Comparison of ENCODE assay signal across 9 cellular contexts in the genomic region with DNA sequence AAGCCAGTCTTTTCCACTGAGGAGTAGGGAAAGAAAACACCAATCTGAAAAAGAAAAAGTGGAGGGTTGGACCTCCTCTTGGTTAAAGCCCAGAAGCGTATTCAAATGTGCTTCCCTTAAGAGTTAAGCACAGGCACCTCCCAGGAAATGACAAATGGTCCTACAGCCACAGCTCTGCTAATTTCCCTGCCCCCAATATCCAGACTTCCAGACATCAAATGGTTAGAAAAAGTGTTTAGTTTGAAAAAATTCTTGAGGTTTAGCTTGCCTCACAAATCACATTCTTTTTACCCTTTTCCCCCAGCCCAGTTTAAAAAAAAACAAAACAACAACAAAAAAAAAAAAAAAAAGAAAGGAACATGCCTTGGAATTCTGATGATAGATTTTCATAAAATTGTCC. TPM values are rescaled to one million over a fixed set of nuclear protein-coding genes. Genes with fewer than 3 reads are reported as not detected.
DNase-seq lines count a peak whose midpoint lies in the region; ATAC-seq and TF ChIP-seq lines count a peak whose summit lies in the region.
"Had no signal": no experiment of that assay in that cellular context is flagged by ENCODE, and none has a peak within 500 bp of the region (broad histone marks: within the 10 kb centered on the region; RNA-seq: fewer than 3 reads in every experiment).

No MANE protein-coding gene starts in this region.

- H3K9me3 Mint-ChIP-seq in natural killer cell treated with Interleukin-12 subunit alpha and Interleukin-12 subunit beta and Interleukin-15 and Interleukin-18, amount 100 ng/mL, for 72 hours = peaks cover 5% of the 10 kb centered on the region
- H3K9me3 Mint-ChIP-seq: central memory CD8-positive, alpha-beta T cell had no signal

- no peaks in the 10 kb centered on the region for H3K36me3 Mint-ChIP-seq in natural killer cell treated with Interleukin-12 subunit alpha and Interleukin-12 subunit beta and Interleukin-15 and Interleukin-18, amount 100 ng/mL, for 72 hours

- H3K4me3 Mint-ChIP-seq in natural killer cell treated with Interleukin-12 subunit alpha and Interleukin-12 subunit beta and Interleukin-15 and Interleukin-18, amount 100 ng/mL, for 72 hours = no peak overlapping the region
- H3K4me3 Mint-ChIP-seq: central memory CD8-positive, alpha-beta T cell had no signal

- DNase-seq in GM04503 (ENCODE audit: low read depth) = peak; percentile 98
- DNase-seq in astrocyte of the hippocampus (ENCODE audit: low read depth, low spot score) = peak; percentile 97
- peak; percentile 56 for DNase-seq in hepatic stellate cell (ENCODE audit: low spot score)
- no peak for DNase-seq in gastrocnemius medialis
- DNase-seq in globus pallidus (ENCODE audit: low spot score) = no peak
- DNase-seq in NCI-H1105 treated with DMSO at 0.1 percent for 48 hours (lab: John Stamatoyannopoulos, UW) = no peak
- no peak for DNase-seq in natural killer cell treated with Interleukin-12 subunit alpha and Interleukin-12 subunit beta and Interleukin-15 and Interleukin-18, amount 100 ng/mL, for 72 hours (ENCODE audit: low spot score)

- H3K9me3 ChIP-seq in gastrocnemius medialis = no peaks in the 10 kb centered on the region

- in situ Hi-C loops in gastrocnemius medialis (cut with MboI; ENCODE audit: low sequenced_read_pairs in 4 of 4) = no loop called here

- H3K27me3 ChIP-seq in gastrocnemius medialis = no peaks in the 10 kb centered on the region

- no peak overlapping the region for H3K27ac Mint-ChIP-seq in natural killer cell treated with Interleukin-12 subunit alpha and Interleukin-12 subunit beta and Interleukin-15 and Interleukin-18, amount 100 ng/mL, for 72 hours

- TF ChIP-seq POLR2A in gastrocnemius medialis (IDR thresholded peaks at IDR 0.05) = no peak

- peak overlapping the region; percentile 56 to 74 (median 68) for H3K27ac ChIP-seq in gastrocnemius medialis

- no peaks in the 10 kb centered on the region for H3K4me1 Mint-ChIP-seq in natural killer cell treated with Interleukin-12 subunit alpha and Interleukin-12 subunit beta and Interleukin-15 and Interleukin-18, amount 100 ng/mL, for 72 hours (ENCODE audit: low read depth in 2 of 2)
- H3K4me1 Mint-ChIP-seq: central memory CD8-positive, alpha-beta T cell had no signal

- ATAC-seq in gastrocnemius medialis = peak; percentile 49 to 76
- no peak for ATAC-seq in HG03342 (IDR thresholded peaks at IDR 0.05; ENCODE audit: unreplicated experiment)
- ATAC-seq in natural killer cell treated with Interleukin-12 subunit alpha and Interleukin-12 subunit beta and Interleukin-15 and Interleukin-18, amount 100 ng/mL, for 72 hours = no peak

- H3K4me1 ChIP-seq in gastrocnemius medialis = peaks cover 0 to 10% of the 10 kb centered on the region in 2 donors

- peaks cover 7 to 25% of the 10 kb centered on the region in 2 donors for H3K27me3 Mint-ChIP-seq in natural killer cell treated with Interleukin-12 subunit alpha and Interleukin-12 subunit beta and Interleukin-15 and Interleukin-18, amount 100 ng/mL, for 72 hours
- H3K27me3 Mint-ChIP-seq: central memory CD8-positive, alpha-beta T cell had no signal

- peak overlapping the region in 2 of 4 donors; percentile 8 to 11 for H3K4me3 ChIP-seq in gastrocnemius medialis

- intact Hi-C loops in gastrocnemius medialis (cut with DNase I; ENCODE audit: low total_unique reads) = no loop called here

- H3K36me3 ChIP-seq in gastrocnemius medialis = no peaks in the 10 kb centered on the region

- no peak for TF ChIP-seq CTCF in gastrocnemius medialis (IDR thresholded peaks at IDR 0.05 in 4 of 5, conservative IDR thresholded peaks at IDR 0.05 in 1 of 5)

RNA-seq across cellular contexts. Expression of gene COL1A2, which starts 19.0 kb away (rescaled TPM):
- 10 to 100 TPM; 11.2 to 43.6 (median 18.7) TPM for total RNA-seq in gastrocnemius medialis
- not detected for total RNA-seq in natural killer cell treated with Interleukin-12 subunit alpha and Interleukin-12 subunit beta and Interleukin-15 and Interleukin-18, amount 100 ng/mL, for 72 hours

Comparison
In these comparisons a context has a peak if more than half of its experiments do, and no peak if none do; other contexts are left out.
1. DNase-seq: peak in GM04503 (single experiment), astrocyte of the hippocampus (single experiment) and hepatic stellate cell (single experiment); none in gastrocnemius medialis (0 of 2), globus pallidus (single experiment), NCI-H1105 treated with DMSO at 0.1 percent for 48 hours (single experiment) and natural killer cell treated with Interleukin-12 subunit alpha and Interleukin-12 subunit beta and Interleukin-15 and Interleukin-18, amount 100 ng/mL, for 72 hours (single experiment).
2. ATAC-seq: peak in gastrocnemius medialis (2 of 2); none in HG03342 (single experiment) and natural killer cell treated with Interleukin-12 subunit alpha and Interleukin-12 subunit beta and Interleukin-15 and Interleukin-18, amount 100 ng/mL, for 72 hours (0 of 2).
3. RNA of gene COL1A2, which starts 19.0 kb away (total RNA-seq): 11.2 to 43.6 TPM in gastrocnemius medialis; not detected in natural killer cell treated with Interleukin-12 subunit alpha and Interleukin-12 subunit beta and Interleukin-15 and Interleukin-18, amount 100 ng/mL, for 72 hours; every median in the first group is over 10 times any median in the second.